ENCODE assay signal across 17 cellular contexts in the genomic region with DNA sequence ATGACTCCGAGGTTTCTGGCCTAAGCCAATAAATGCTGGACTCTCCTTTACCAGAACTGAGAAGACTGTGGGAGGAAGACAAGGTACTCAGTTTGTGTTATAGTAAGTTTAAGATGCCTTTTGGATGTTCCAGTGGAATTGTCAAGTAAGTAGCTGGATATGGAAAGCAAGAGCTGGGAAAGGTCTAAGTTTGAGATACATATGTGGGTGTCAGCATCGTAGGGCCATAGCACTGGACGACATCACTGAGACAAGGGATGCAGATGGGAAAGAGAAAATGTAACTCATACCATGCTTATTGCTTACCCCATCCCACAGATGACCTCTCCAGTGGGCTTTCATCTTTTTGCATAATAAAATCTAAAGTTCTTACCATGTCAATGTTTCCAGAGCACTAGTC.
"Had no signal": no experiment of that assay in that cellular context is flagged by ENCODE, and none has a peak within 500 bp of the region (broad histone marks: within the 10 kb centered on the region; RNA-seq: fewer than 3 reads in every experiment).

No MANE protein-coding gene starts in this region.

- H3K27me3 ChIP-seq: esophagus squamous epithelium, spleen had no signal

- H2AFZ ChIP-seq: parathyroid adenoma had no signal

- H3K27ac Mint-ChIP-seq: activated CD4-positive, alpha-beta memory T cell treated with anti-CD3 and anti-CD28 coated beads for 36 hours; activated CD4-positive, alpha-beta T cell treated with anti-CD3 and anti-CD28 coated beads for 36 hours; T-helper 1 cell treated with Interleukin-12 subunit alpha and Interleukin-12 subunit beta and Interleukin-4 antibody, amounts not matched to agents 30 μg/mL and 1 μg/mL, for 36 hours had no signal

- H3K27me3 Mint-ChIP-seq: activated CD4-positive, alpha-beta memory T cell treated with anti-CD3 and anti-CD28 coated beads for 36 hours; activated CD4-positive, alpha-beta T cell treated with anti-CD3 and anti-CD28 coated beads for 36 hours; activated naive CD4-positive, alpha-beta T cell treated with anti-CD3 and anti-CD28 coated beads, Interleukin-2, amount 10 ng/mL, durations not matched to agents 7 days and 5 days; effector memory CD8-positive, alpha-beta T cell; stimulated activated naive B cell treated with anti-CD40 and anti-IgM and Interleukin-4, amounts not matched to agents 10 μg/mL and 1 μg/mL and 100 μg/mL, for 72 hours had no signal

- H3K27ac ChIP-seq: esophagus squamous epithelium, parathyroid adenoma had no signal

- H3K9me3 ChIP-seq: esophagus squamous epithelium, spleen had no signal

- H3K9ac ChIP-seq: parathyroid adenoma had no signal

- H3K79me2 ChIP-seq: parathyroid adenoma had no signal

- H3K36me3 ChIP-seq: esophagus squamous epithelium, spleen had no signal

- ATAC-seq: activated CD4-positive, alpha-beta T cell treated with anti-CD3 and anti-CD28 coated beads for 36 hours; activated T-cell treated with anti-CD3 and anti-CD28 coated beads, Interleukin-2, amount 50 U/mL, for 4 hours; effector memory CD8-positive, alpha-beta T cell; natural killer cell treated with Interleukin-12 subunit alpha and Interleukin-12 subunit beta and Interleukin-15 and Interleukin-18, amount 100 ng/mL, for 72 hours; stimulated activated naive B cell treated with anti-CD40 and anti-IgM and Interleukin-4, amounts not matched to agents 10 μg/mL and 1 μg/mL and 100 μg/mL, for 72 hours had no signal

- DNase-seq: activated CD4-positive, alpha-beta memory T cell treated with anti-CD3 and anti-CD28 coated beads for 36 hours; activated CD4-positive, alpha-beta T cell treated with anti-CD3 and anti-CD28 coated beads for 36 hours; activated effector memory CD4-positive, alpha-beta T cell treated with Interleukin-2 at 50 U/mL for 16 hours; activated naive CD4-positive, alpha-beta T cell treated with anti-CD3 and anti-CD28 coated beads, Interleukin-2, amount 10 ng/mL, durations not matched to agents 7 days and 5 days; activated T-cell treated with anti-CD3 and anti-CD28 coated beads, Interleukin-2, amount 50 U/mL, for 4 hours; amniotic stem cell; dermis blood vessel endothelial cell; effector memory CD8-positive, alpha-beta T cell; esophagus squamous epithelium; immature natural killer cell; mesenchymal stem cell; spleen; stimulated activated CD4-positive, alpha-beta T cell treated with anti-CD3 and anti-CD28 coated beads, Interleukin-4, amount 100 ng/mL, for 4 hours; stimulated activated naive B cell treated with anti-CD40 and anti-IgM and Interleukin-4, amounts not matched to agents 10 μg/mL and 1 μg/mL and 100 μg/mL, for 72 hours had no signal

- H3K4me3 ChIP-seq: esophagus squamous epithelium, spleen had no signal

- H3K4me3 Mint-ChIP-seq: activated CD4-positive, alpha-beta memory T cell treated with anti-CD3 and anti-CD28 coated beads for 36 hours; activated CD4-positive, alpha-beta T cell treated with anti-CD3 and anti-CD28 coated beads for 36 hours; activated naive CD4-positive, alpha-beta T cell treated with anti-CD3 and anti-CD28 coated beads, Interleukin-2, amount 10 ng/mL, durations not matched to agents 7 days and 5 days; activated T-cell treated with anti-CD3 and anti-CD28 coated beads, Interleukin-2, amount 50 U/mL, for 4 hours; effector memory CD8-positive, alpha-beta T cell; immature natural killer cell; natural killer cell treated with Interleukin-12 subunit alpha and Interleukin-12 subunit beta and Interleukin-15 and Interleukin-18, amount 100 ng/mL, for 72 hours; stimulated activated naive B cell treated with anti-CD40 and anti-IgM and Interleukin-4, amounts not matched to agents 10 μg/mL and 1 μg/mL and 100 μg/mL, for 72 hours; T-helper 1 cell treated with Interleukin-12 subunit alpha and Interleukin-12 subunit beta and Interleukin-4 antibody, amounts not matched to agents 30 μg/mL and 1 μg/mL, for 36 hours had no signal

- H3K36me3 Mint-ChIP-seq: activated CD4-positive, alpha-beta memory T cell treated with anti-CD3 and anti-CD28 coated beads for 36 hours; activated naive CD4-positive, alpha-beta T cell treated with anti-CD3 and anti-CD28 coated beads, Interleukin-2, amount 10 ng/mL, durations not matched to agents 7 days and 5 days; immature natural killer cell; natural killer cell treated with Interleukin-12 subunit alpha and Interleukin-12 subunit beta and Interleukin-15 and Interleukin-18, amount 100 ng/mL, for 72 hours; stimulated activated naive B cell treated with anti-CD40 and anti-IgM and Interleukin-4, amounts not matched to agents 10 μg/mL and 1 μg/mL and 100 μg/mL, for 72 hours had no signal

- H3K9me3 Mint-ChIP-seq: activated CD4-positive, alpha-beta memory T cell treated with anti-CD3 and anti-CD28 coated beads for 36 hours; activated T-cell treated with anti-CD3 and anti-CD28 coated beads, Interleukin-2, amount 50 U/mL, for 4 hours; effector memory CD8-positive, alpha-beta T cell; immature natural killer cell; natural killer cell treated with Interleukin-12 subunit alpha and Interleukin-12 subunit beta and Interleukin-15 and Interleukin-18, amount 100 ng/mL, for 72 hours; stimulated activated naive B cell treated with anti-CD40 and anti-IgM and Interleukin-4, amounts not matched to agents 10 μg/mL and 1 μg/mL and 100 μg/mL, for 72 hours; T-helper 1 cell treated with Interleukin-12 subunit alpha and Interleukin-12 subunit beta and Interleukin-4 antibody, amounts not matched to agents 30 μg/mL and 1 μg/mL, for 36 hours had no signal
